1 cellular context compared by ENCODE assay signal in the genomic region with DNA sequence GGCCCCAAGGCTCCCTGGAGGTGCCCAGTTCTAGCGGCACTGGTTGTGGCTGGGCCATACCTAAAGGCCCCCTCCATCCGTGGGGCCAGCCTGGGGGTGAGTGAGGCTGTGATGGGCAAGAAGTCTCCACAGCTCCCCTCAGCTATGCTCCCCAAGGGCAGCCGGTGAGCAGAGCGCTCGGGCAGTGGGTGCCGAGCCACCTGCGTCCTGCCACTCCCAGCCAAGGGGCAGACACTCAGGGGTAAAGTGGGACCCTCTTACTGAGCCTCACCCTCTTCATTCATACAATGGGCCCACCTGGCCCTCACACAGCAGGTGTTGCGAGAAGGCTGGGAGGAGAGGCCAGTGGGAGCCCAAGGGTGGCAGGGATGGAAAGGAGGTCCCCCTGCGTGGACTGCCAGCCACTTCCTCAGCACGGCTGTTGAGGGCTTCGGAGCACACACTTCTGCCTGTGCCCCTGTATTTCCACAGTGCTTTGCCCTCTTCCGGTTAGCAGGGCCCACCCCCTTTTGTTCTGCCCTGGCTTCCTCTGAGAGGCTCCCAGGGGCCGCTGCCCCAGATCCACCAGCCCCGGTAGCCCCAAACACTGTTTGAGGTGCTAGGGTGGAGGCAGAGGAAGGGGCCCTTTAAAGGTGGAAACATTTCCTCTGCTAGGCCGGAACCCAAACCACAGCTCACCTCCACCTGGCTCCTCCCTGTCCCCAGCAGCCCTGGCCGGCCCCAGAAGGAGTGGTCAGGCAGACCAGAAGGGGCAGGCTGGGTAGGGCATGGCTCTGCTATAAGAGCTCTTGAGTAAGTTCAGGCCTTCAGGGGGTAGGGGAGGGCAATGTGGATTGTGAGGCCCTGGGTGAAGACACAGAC.
TF ChIP-seq lines count a peak whose summit lies in the region.

No MANE protein-coding gene starts in this region.

TF ChIP-seq in WTC11, 78 proteins besides CTCF, POLR2A, EP300 and RAD21 (continued from another document):
- TF ChIP-seq, protein P1, sequence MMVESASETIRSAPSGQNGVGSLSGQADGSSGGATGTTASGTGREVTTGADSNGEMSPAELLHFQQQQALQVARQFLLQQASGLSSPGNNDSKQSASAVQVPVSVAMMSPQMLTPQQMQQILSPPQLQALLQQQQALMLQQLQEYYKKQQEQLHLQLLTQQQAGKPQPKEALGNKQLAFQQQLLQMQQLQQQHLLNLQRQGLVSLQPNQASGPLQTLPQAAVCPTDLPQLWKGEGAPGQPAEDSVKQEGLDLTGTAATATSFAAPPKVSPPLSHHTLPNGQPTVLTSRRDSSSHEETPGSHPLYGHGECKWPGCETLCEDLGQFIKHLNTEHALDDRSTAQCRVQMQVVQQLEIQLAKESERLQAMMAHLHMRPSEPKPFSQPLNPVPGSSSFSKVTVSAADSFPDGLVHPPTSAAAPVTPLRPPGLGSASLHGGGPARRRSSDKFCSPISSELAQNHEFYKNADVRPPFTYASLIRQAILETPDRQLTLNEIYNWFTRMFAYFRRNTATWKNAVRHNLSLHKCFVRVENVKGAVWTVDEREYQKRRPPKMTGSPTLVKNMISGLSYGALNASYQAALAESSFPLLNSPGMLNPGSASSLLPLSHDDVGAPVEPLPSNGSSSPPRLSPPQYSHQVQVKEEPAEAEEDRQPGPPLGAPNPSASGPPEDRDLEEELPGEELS (CRISPR knock-in tag; IDR thresholded peaks at IDR 0.05) = no peak
- TF ChIP-seq ZNF512 (CRISPR knock-in tag; IDR thresholded peaks at IDR 0.05; ENCODE audit: borderline replicate concordance) = no peak
- TF ChIP-seq FOXK1 (CRISPR knock-in tag; IDR thresholded peaks at IDR 0.05) = no peak
- TF ChIP-seq EMX1 (CRISPR knock-in tag; IDR thresholded peaks at IDR 0.05) = no peak
